ENCODE assay signal across 8 cellular contexts in the genomic region with DNA sequence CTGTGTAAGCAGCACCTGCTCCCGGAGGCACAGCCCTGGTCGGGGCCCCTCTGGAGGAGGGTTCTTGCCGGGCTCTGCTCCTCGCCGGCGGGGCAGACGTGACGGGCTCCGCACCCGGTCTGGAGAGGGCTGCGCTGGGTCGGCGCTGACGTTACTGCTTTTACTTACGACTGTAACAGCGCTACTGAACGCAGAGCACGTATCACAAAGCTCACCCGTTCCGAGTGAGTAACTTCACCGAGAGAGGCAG. TPM values are rescaled to one million over a fixed set of nuclear protein-coding genes. Genes with fewer than 3 reads are reported as not detected.
DNase-seq lines count a peak whose midpoint lies in the region; ATAC-seq and TF ChIP-seq lines count a peak whose summit lies in the region.

No MANE protein-coding gene starts in this region.

- WGBS in tibial nerve, 2 donors, result 0 to 2% methylated on average over 15 to 21 of the region's 21 CpGs

- intact Hi-C loops in A673 (cut with micrococcal nuclease; ENCODE audit: unreplicated experiment), result loop anchor here (5.0 kb wide), 1 partner anchor 49 kb away; the partner anchor contains the start of gene METTL26

- H3K9me3 ChIP-seq in A673 (ENCODE audit: low read depth, low read length, poor library complexity, severe bottlenecking), result no peaks in the 10 kb centered on the region
- no peaks in the 10 kb centered on the region for H3K9me3 ChIP-seq in muscle layer of duodenum (ENCODE audit: control insufficient read depth in 1 of 2, low read length in 2 of 2)
- H3K9me3 ChIP-seq in tibial nerve, result no peaks in the 10 kb centered on the region

- H3K4me3 ChIP-seq in A673 (ENCODE audit: low read depth, low read length, poor library complexity, severe bottlenecking) (peak overlapping the region; percentile 94), muscle layer of duodenum (ENCODE audit: low read depth in 1 of 2, low read length in 2 of 2) (peak overlapping the region; percentile 59 to 92), tibial nerve (peak overlapping the region; percentile 42 to 100 (median 90))

- BruUV-seq in A673 (replicated peaks; lab: Mats Ljungman, UMichigan), result no TSS peak

- peak; percentile 69 for DNase-seq in A673 (ENCODE audit: low spot score)
- peak; percentile 34 for DNase-seq in activated CD4-positive, CD25-positive, alpha-beta regulatory T cell treated with anti-CD3 and anti-CD28 coated beads, Interleukin-2, amount 50 U/mL, for 16 hours (ENCODE audit: low read depth, low spot score)
- peak; percentile 68 for DNase-seq in ecto neural progenitor cell (ENCODE audit: low spot score)
- no peak for DNase-seq in tibial nerve (ENCODE audit: low spot score in 2 of 2)

- H3K27me3 ChIP-seq in A673 (replicated peaks; ENCODE audit: insufficient read depth, low read depth, low read length, poor library complexity), result no peaks in the 10 kb centered on the region
- peaks cover 5% of the 10 kb centered on the region for H3K27me3 ChIP-seq in muscle layer of duodenum (ENCODE audit: low read depth, low read length)
- H3K27me3 ChIP-seq in tibial nerve, result no peaks in the 10 kb centered on the region

- H3K36me3 ChIP-seq in A673 (ENCODE audit: insufficient read depth, low read length, poor library complexity, severe bottlenecking), result no peaks in the 10 kb centered on the region
- no peaks in the 10 kb centered on the region for H3K36me3 ChIP-seq in muscle layer of duodenum (ENCODE audit: control insufficient read depth in 1 of 2, insufficient read depth in 2 of 2, low read length in 2 of 2)
- H3K36me3 ChIP-seq in tibial nerve, result peaks cover 0 to under 1% (median 0%) of the 10 kb centered on the region in 3 donors

- TF ChIP-seq CTCF in A673 (conservative IDR thresholded peaks at IDR 0.05; ENCODE audit: low read depth, low read length) (no peak), tibial nerve (IDR thresholded peaks at IDR 0.05) (no peak)

- H3K4me1 ChIP-seq in A673 (ENCODE audit: insufficient read depth, low read length, poor library complexity, severe bottlenecking), result peaks cover 36% of the 10 kb centered on the region
- H3K4me1 ChIP-seq in muscle layer of duodenum (ENCODE audit: control insufficient read depth in 1 of 2, insufficient read depth in 2 of 2, low read length in 2 of 2), result peaks cover 18 to 39% of the 10 kb centered on the region in 2 donors
- H3K4me1 ChIP-seq in tibial nerve, result peaks cover 0 to 67% (median 36%) of the 10 kb centered on the region in 4 donors

- TF ChIP-seq EP300 in tibial nerve (IDR thresholded peaks at IDR 0.05), result no peak

- POLR2A ChIA-PET in A673 (lab: Charles Lee; ENCODE audit: low non-redundant PET), result no interaction called here

- no peak for TF ChIP-seq POLR2A in tibial nerve (IDR thresholded peaks at IDR 0.05)

- ATAC-seq in GM18909 (IDR thresholded peaks at IDR 0.05; ENCODE audit: poor library complexity, unreplicated experiment), result peak; percentile 13
- ATAC-seq in HG03521 (IDR thresholded peaks at IDR 0.05; ENCODE audit: unreplicated experiment), result peak; percentile 1
- no peak for ATAC-seq in HG02973 (IDR thresholded peaks at IDR 0.05; ENCODE audit: unreplicated experiment)

- H3K27ac ChIP-seq in A673 (ENCODE audit: low read depth, low read length, poor library complexity, severe bottlenecking) (peak overlapping the region; percentile 99), muscle layer of duodenum (ENCODE audit: low read length) (peak overlapping the region; percentile 85), tibial nerve (peak overlapping the region; percentile 81 to 98 (median 92))

- CTCF ChIA-PET in A673 (lab: Charles Lee), result interaction anchor here (1.2 kb wide), 1 partner anchor 8 kb away, joined by 3 read pairs; no protein-coding TSS in a partner anchor

RNA-seq across cellular contexts. Expression of gene RAB40C, which starts 1.3 kb away (rescaled TPM):
- 19.9 and 20.6 TPM in 2 replicates for total RNA-seq in A673 (2021)
- total RNA-seq in tibial nerve, result 10 to 100 TPM; 21.1 to 30.6 (median 27.5) TPM

RNA-seq across cellular contexts. Expression of gene PIGQ, which starts 18.8 kb away (rescaled TPM):
- 59.4 and 65.7 TPM in 2 replicates for total RNA-seq in A673 (2021)
- 10 to 100 TPM; 49.2 to 89.6 (median 71.8) TPM for total RNA-seq in tibial nerve

RNA-seq across cellular contexts. Expression of gene NHLRC4, which starts 21.8 kb away (rescaled TPM):
- total RNA-seq in A673 (2021) (0.21 and 0.52 TPM in 2 replicates), tibial nerve (1 to 10 TPM in 3 of 4 donors, under 1 TPM in 1; 0.98 to 5.2 (median 1.9) TPM)

RNA-seq across cellular contexts. Expression of gene PRR35, which starts 28.4 kb away (rescaled TPM):
- total RNA-seq in A673 (2021), result 0.13 TPM in 1 of 2 replicates, not detected in the other
- not detected for total RNA-seq in tibial nerve

RNA-seq across cellular contexts. Expression of gene WFIKKN1, which starts 42.2 kb away (rescaled TPM):
- total RNA-seq in A673 (2021) (1.7 and 1.8 TPM in 2 replicates), tibial nerve (1 to 10 TPM in 3 of 4 donors, under 1 TPM in 1; 0.66 to 3.9 (median 1.8) TPM)

Comparison
In these comparisons a context has a peak if more than half of its experiments do, and no peak if none do; other contexts are left out.
1. DNase-seq: peak in A673 (single experiment), activated CD4-positive, CD25-positive, alpha-beta regulatory T cell treated with anti-CD3 and anti-CD28 coated beads, Interleukin-2, amount 50 U/mL, for 16 hours (single experiment) and ecto neural progenitor cell (single experiment); none in tibial nerve (0 of 2).
2. Peak in every context shown above with its lines, with median percentiles within 50 percentile points of each other: H3K27ac ChIP-seq and H3K4me3 ChIP-seq.